Comparison of ENCODE assay signal across 10 cellular contexts in the genomic region with DNA sequence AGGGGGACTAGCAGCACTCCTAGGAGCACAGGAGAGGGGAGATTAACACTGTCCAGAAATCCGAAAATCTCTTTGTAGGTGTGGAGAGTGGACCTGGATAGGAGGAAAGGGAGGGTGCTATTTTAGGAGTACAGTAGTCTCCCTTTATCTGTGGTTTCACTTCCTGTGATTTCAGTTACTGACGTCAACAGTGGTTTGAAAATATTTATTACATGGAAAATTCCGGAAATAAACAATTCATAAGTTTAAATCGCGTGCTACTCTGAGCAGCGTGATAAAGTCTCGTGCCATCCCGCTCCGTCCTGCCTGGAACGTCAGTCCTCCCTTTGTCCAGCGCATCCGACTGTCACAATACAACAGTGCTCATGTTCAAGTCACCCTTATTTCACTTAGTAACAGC. TPM values are rescaled to one million over a fixed set of nuclear protein-coding genes. Genes with fewer than 3 reads are reported as not detected.
A peak's percentile ranks its signal among the peaks of the same experiment; 100 is the strongest.
DNase-seq lines count a peak whose midpoint lies in the region; ATAC-seq, FAIRE-seq and TF ChIP-seq lines count a peak whose summit lies in the region.
"Had no signal": no experiment of that assay in that cellular context is flagged by ENCODE, and none has a peak within 500 bp of the region (broad histone marks: within the 10 kb centered on the region; RNA-seq: fewer than 3 reads in every experiment).

No MANE protein-coding gene starts in this region.

- peaks cover 11% of the 10 kb centered on the region for H3K4me1 ChIP-seq in left ventricle myocardium inferior
- H3K4me1 ChIP-seq in upper lobe of right lung, result peaks cover 31% of the 10 kb centered on the region

- no peak for FAIRE-seq in GM19239 (lab: Jason Lieb, UNC)

- no peaks in the 10 kb centered on the region for H3K36me3 ChIP-seq in left ventricle myocardium inferior
- H3K36me3 ChIP-seq in upper lobe of right lung, result no peaks in the 10 kb centered on the region

- intact Hi-C loops in Right ventricle myocardium superior (cut with DNase I) (no loop called here), left ventricle myocardium inferior (cut with micrococcal nuclease) (no loop called here), upper lobe of right lung (cut with DNase I) (no loop called here)

- H3K27ac Mint-ChIP-seq in T-helper 17 cell, result peak overlapping the region; percentile 76
- H3K27ac Mint-ChIP-seq: activated CD4-positive, alpha-beta T cell treated with anti-CD3 and anti-CD28 coated beads, Interleukin-2, amount 10 ng/mL, durations not matched to agents 7 days and 5 days; effector memory CD8-positive, alpha-beta T cell had no signal

- TF ChIP-seq CTCF in left ventricle myocardium inferior (IDR thresholded peaks at IDR 0.05; ENCODE audit: borderline replicate concordance) (no peak), fibroblast of the aortic adventitia (IDR thresholded peaks at IDR 0.05; ENCODE audit: insufficient read depth, low read length) (no peak), upper lobe of right lung (IDR thresholded peaks at IDR 0.05) (no peak)

- peaks cover 37% of the 10 kb centered on the region for H3K27me3 Mint-ChIP-seq in T-helper 17 cell
- H3K27me3 Mint-ChIP-seq: activated CD4-positive, alpha-beta T cell treated with anti-CD3 and anti-CD28 coated beads, Interleukin-2, amount 10 ng/mL, durations not matched to agents 7 days and 5 days had no signal

- H3K27ac ChIP-seq in left ventricle myocardium inferior (replicated peaks), result no peak overlapping the region
- H3K27ac ChIP-seq in upper lobe of right lung, result no peak overlapping the region

- H3K9me3 ChIP-seq in left ventricle myocardium inferior (replicated peaks) (no peaks in the 10 kb centered on the region), T-helper 17 cell (ENCODE audit: control insufficient read depth, low read length, poor library complexity, severe bottlenecking) (no peaks in the 10 kb centered on the region), upper lobe of right lung (no peaks in the 10 kb centered on the region)

- H3K36me3 Mint-ChIP-seq in T-helper 17 cell (ENCODE audit: low read depth), result peaks cover under 1% of the 10 kb centered on the region

- no peak for ATAC-seq in Right ventricle myocardium superior (ENCODE audit: poor library complexity)
- ATAC-seq in T-helper 17 cell, result peak; percentile 72
- ATAC-seq in upper lobe of right lung, result peak; percentile 63
- ATAC-seq: effector memory CD8-positive, alpha-beta T cell had no signal

- H3K27me3 ChIP-seq in left ventricle myocardium inferior (ENCODE audit: low read depth) (peaks cover 34% of the 10 kb centered on the region), upper lobe of right lung (no peaks in the 10 kb centered on the region)

- peak; percentile 41 for DNase-seq in Right ventricle myocardium superior
- DNase-seq in left ventricle myocardium inferior, result no peak
- DNase-seq in T-helper 17 cell, result no peak
- peak; percentile 65 for DNase-seq in fibroblast of the aortic adventitia (ENCODE audit: low read depth)
- DNase-seq in upper lobe of right lung, result no peak
- no peak for DNase-seq in GM19239 (ENCODE audit: insufficient read length, low spot score)
- no peak for DNase-seq in activated effector memory CD4-positive, alpha-beta T cell treated with Interleukin-2 at 50 U/mL for 16 hours
- DNase-seq in DMS 273 treated with DMSO at 0.1 percent for 48 hours (lab: John Stamatoyannopoulos, UW), result no peak
- DNase-seq: activated CD4-positive, alpha-beta T cell treated with anti-CD3 and anti-CD28 coated beads, Interleukin-2, amount 10 ng/mL, durations not matched to agents 7 days and 5 days; effector memory CD8-positive, alpha-beta T cell had no signal

- no peak overlapping the region for H3K4me3 Mint-ChIP-seq in T-helper 17 cell
- H3K4me3 Mint-ChIP-seq: activated CD4-positive, alpha-beta T cell treated with anti-CD3 and anti-CD28 coated beads, Interleukin-2, amount 10 ng/mL, durations not matched to agents 7 days and 5 days; effector memory CD8-positive, alpha-beta T cell had no signal

- H3K4me3 ChIP-seq in left ventricle myocardium inferior (no peak overlapping the region), fibroblast of the aortic adventitia (ENCODE audit: low read depth, low read length) (no peak overlapping the region), upper lobe of right lung (no peak overlapping the region)

- peaks cover 19% of the 10 kb centered on the region for H3K4me1 Mint-ChIP-seq in T-helper 17 cell

RNA-seq across cellular contexts. Expression of gene IL24, which starts 6.6 kb away (rescaled TPM):
- total RNA-seq in Right ventricle myocardium superior (not detected), left ventricle myocardium inferior (not detected), T-helper 17 cell (not detected), fibroblast of the aortic adventitia (ENCODE audit: low replicate concordance) (not detected in 2 replicates), upper lobe of right lung (not detected)
- total RNA-seq: activated CD4-positive, alpha-beta T cell treated with anti-CD3 and anti-CD28 coated beads, Interleukin-2, amount 10 ng/mL, durations not matched to agents 7 days and 5 days had no signal

RNA-seq across cellular contexts. Expression of gene IL20, which starts 25.3 kb away (rescaled TPM):
- total RNA-seq in Right ventricle myocardium superior (not detected), left ventricle myocardium inferior (not detected), T-helper 17 cell (not detected), fibroblast of the aortic adventitia (ENCODE audit: low replicate concordance) (not detected in 2 replicates), upper lobe of right lung (not detected)
- total RNA-seq: activated CD4-positive, alpha-beta T cell treated with anti-CD3 and anti-CD28 coated beads, Interleukin-2, amount 10 ng/mL, durations not matched to agents 7 days and 5 days had no signal

RNA-seq across cellular contexts. Expression of gene FCMR, which starts 31.1 kb away (rescaled TPM):
- total RNA-seq in Right ventricle myocardium superior, result 3.2 TPM
- 3.3 TPM for total RNA-seq in left ventricle myocardium inferior
- total RNA-seq in T-helper 17 cell, result 100 to 1,000 TPM; 206 to 249 TPM
- not detected in 2 replicates for total RNA-seq in fibroblast of the aortic adventitia (ENCODE audit: low replicate concordance)
- 12.6 TPM for total RNA-seq in upper lobe of right lung

RNA-seq across cellular contexts. Expression of gene PIGR, which starts 55.6 kb away (rescaled TPM):
- total RNA-seq in Right ventricle myocardium superior (0.13 TPM), left ventricle myocardium inferior (0.91 TPM), T-helper 17 cell (not detected), fibroblast of the aortic adventitia (ENCODE audit: low replicate concordance) (not detected in 2 replicates), upper lobe of right lung (700 TPM)
- total RNA-seq: activated CD4-positive, alpha-beta T cell treated with anti-CD3 and anti-CD28 coated beads, Interleukin-2, amount 10 ng/mL, durations not matched to agents 7 days and 5 days had no signal

Comparison
In these comparisons a context has a peak if more than half of its experiments do, and no peak if none do; other contexts are left out.
1. DNase-seq: peak in Right ventricle myocardium superior (single experiment) and fibroblast of the aortic adventitia (single experiment); none in left ventricle myocardium inferior (single experiment), T-helper 17 cell (0 of 3), upper lobe of right lung (single experiment), GM19239 (single experiment), activated effector memory CD4-positive, alpha-beta T cell treated with Interleukin-2 at 50 U/mL for 16 hours (single experiment) and DMS 273 treated with DMSO at 0.1 percent for 48 hours (single experiment).
2. RNA of gene FCMR, which starts 31.1 kb away (total RNA-seq): 206 to 249 TPM in T-helper 17 cell; 12.6 TPM in upper lobe of right lung (single experiment), 3.3 TPM in left ventricle myocardium inferior (single experiment), 3.2 TPM in Right ventricle myocardium superior (single experiment) and not detected in fibroblast of the aortic adventitia; every median in the first group is over 10 times any median in the second.